In the genomic region with DNA sequence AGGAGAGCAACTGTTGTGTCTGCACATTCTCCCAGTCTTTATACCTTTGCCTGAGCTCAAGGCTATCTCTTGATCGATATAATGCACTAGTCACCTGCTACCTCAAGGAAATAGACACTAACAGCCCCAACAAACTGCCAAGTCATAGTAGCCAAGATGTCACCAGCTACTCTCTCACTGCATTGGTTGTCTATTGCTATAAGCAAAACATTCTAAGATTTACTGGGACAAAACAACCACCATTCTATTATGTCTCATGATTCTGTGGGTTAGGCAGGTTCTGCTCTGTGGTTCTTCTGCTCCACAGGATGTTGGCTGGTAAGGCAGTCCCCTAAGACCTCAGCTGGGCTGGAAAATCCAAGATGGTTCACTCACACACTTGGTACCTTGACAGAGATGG, we compare ENCODE assay signal across 27 cellular contexts. TPM values are rescaled to one million over a fixed set of nuclear protein-coding genes. Genes with fewer than 3 reads are reported as not detected.
DNase-seq lines count a peak whose midpoint lies in the region; ATAC-seq, FAIRE-seq and TF ChIP-seq lines count a peak whose summit lies in the region.
"Had no signal": no experiment of that assay in that cellular context is flagged by ENCODE, and none has a peak within 500 bp of the region (broad histone marks: within the 10 kb centered on the region; RNA-seq: fewer than 3 reads in every experiment).

No MANE protein-coding gene starts in this region.

- in situ Hi-C loops in K562 (cut with MboI), result no loop called here

- H3K27me3 Mint-ChIP-seq in GM23338 (ENCODE audit: insufficient read depth, low read depth, poor library complexity), result peaks cover 6% of the 10 kb centered on the region

- H3K4me3 ChIP-seq in RWPE2 (ENCODE audit: severe bottlenecking), result no peak overlapping the region
- no peak overlapping the region for H3K4me3 ChIP-seq in K562
- H3K4me3 ChIP-seq in suprapubic skin, result no peak overlapping the region
- no peak overlapping the region for H3K4me3 ChIP-seq in GM23338
- H3K4me3 ChIP-seq: gastrocnemius medialis, left ventricle myocardium inferior, Peyer's patch, SJSA1, thyroid gland had no signal

- no peak for TF ChIP-seq RAD21 in K562 (CRISPR knock-in tag; conservative IDR thresholded peaks at IDR 0.05 in 1 of 2, IDR thresholded peaks at IDR 0.05 in 1 of 2)

- peaks cover 16% of the 10 kb centered on the region for H3K9me2 ChIP-seq in GM23338 (ENCODE audit: insufficient read depth)

- intact Hi-C loops in K562 (cut with micrococcal nuclease), result no loop called here

- CTCF ChIA-PET in K562 (lab: Yijun Ruan, JAX; ENCODE audit: low intra/inter-chr PET ratio), result no interaction called here

- H3K9ac ChIP-seq in K562 (ENCODE audit: insufficient read depth in 1 of 2, low read depth in 2 of 2, low read length in 2 of 2), result no peak overlapping the region

- H4K20me1 ChIP-seq in K562 (replicated peaks; ENCODE audit: control insufficient read depth, insufficient read depth, low read length) (no peaks in the 10 kb centered on the region), GM23338 (replicated peaks; ENCODE audit: insufficient read depth) (no peaks in the 10 kb centered on the region)

- FAIRE-seq in K562 (lab: Jason Lieb, UNC), result no peak

- H2AFZ ChIP-seq in K562 (ENCODE audit: low read depth, low read length) (no peak overlapping the region), GM23338 (no peak overlapping the region)

- BruUV-seq in K562 (replicated peaks; lab: Mats Ljungman, UMichigan), result no TSS peak

- peak overlapping the region; percentile 37 to 53 for H3K27ac Mint-ChIP-seq in activated naive CD4-positive, alpha-beta T cell treated with anti-CD3 and anti-CD28 coated beads, Interleukin-2, amount 50 U/mL, for 72 hours
- H3K27ac Mint-ChIP-seq in GM23338, result no peak overlapping the region
- H3K27ac Mint-ChIP-seq: CD8-positive, alpha-beta T cell; natural killer cell treated with Interleukin-12 subunit alpha and Interleukin-12 subunit beta and Interleukin-15 and Interleukin-18, amount 100 ng/mL, for 72 hours had no signal

- TF ChIP-seq EP300 in K562 (IDR thresholded peaks at IDR 0.05; ENCODE audit: low read length) (no peak), suprapubic skin (IDR thresholded peaks at IDR 0.05) (no peak)

- no peak for DNase-seq in activated naive CD4-positive, alpha-beta T cell treated with anti-CD3 and anti-CD28 coated beads, Interleukin-2, amount 50 U/mL, for 72 hours (ENCODE audit: low spot score in 2 of 2)
- DNase-seq in activated naive CD4-positive, alpha-beta T cell (lab: John Stamatoyannopoulos, UW), result no peak
- no peak for DNase-seq in RWPE2 (ENCODE audit: low spot score)
- no peak for DNase-seq in K562 (ENCODE audit: extremely low read depth in 1 of 4, low spot score in 3 of 4)
- DNase-seq in suprapubic skin (ENCODE audit: low spot score in 2 of 2), result no peak
- DNase-seq in GM23338 (ENCODE audit: low spot score), result no peak
- no peak for DNase-seq in hypothalamus (lab: John Stamatoyannopoulos, UW)
- DNase-seq: activated CD4-positive, alpha-beta T cell treated with anti-CD3 and anti-CD28 coated beads, Interleukin-2, amount 50 U/mL, for 4 hours; CD8-positive, alpha-beta T cell; cortex of kidney; DMS 273 treated with DMSO at 0.1 percent for 48 hours; gastrocnemius medialis; H7; Kasumi-1; left ventricle myocardium inferior; midbrain; NCI-H1048; NCI-H187; NCI-H524 treated with DMSO at 0.1 percent for 48 hours; Peyer's patch; right cardiac atrium; stimulated activated CD4-positive, alpha-beta T cell treated with anti-CD3 and anti-CD28 coated beads, Interleukin-4, amount 100 ng/mL, for 1 hour; stimulated activated naive B cell treated with anti-CD40 and anti-IgM and Interleukin-4, amounts not matched to agents 10 μg/mL and 1 μg/mL and 100 μg/mL, for 72 hours; thyroid gland had no signal

- H3K4me3 Mint-ChIP-seq in GM23338, result no peak overlapping the region
- H3K4me3 Mint-ChIP-seq: CD8-positive, alpha-beta T cell; natural killer cell treated with Interleukin-12 subunit alpha and Interleukin-12 subunit beta and Interleukin-15 and Interleukin-18, amount 100 ng/mL, for 72 hours; stimulated activated naive B cell treated with anti-CD40 and anti-IgM and Interleukin-4, amounts not matched to agents 10 μg/mL and 1 μg/mL and 100 μg/mL, for 72 hours had no signal

- no peaks in the 10 kb centered on the region for H3F3A ChIP-seq in GM23338 (replicated peaks; ENCODE audit: low read depth)

- no peaks in the 10 kb centered on the region for H3K4me1 Mint-ChIP-seq in GM23338

- POLR2A ChIA-PET in K562 (lab: Yijun Ruan, JAX), result no interaction called here

- H3K4me2 ChIP-seq in K562 (ENCODE audit: insufficient read depth, low read length), result no peak overlapping the region
- H3K4me2 ChIP-seq in GM23338, result no peak overlapping the region

- TF ChIP-seq CTCF in RWPE2 (IDR thresholded peaks at IDR 0.05; ENCODE audit: poor library complexity, severe bottlenecking) (no peak), K562 (IDR thresholded peaks at IDR 0.05 in 2 of 3, conservative IDR thresholded peaks at IDR 0.05 in 1 of 3; ENCODE audit: insufficient read depth in 2 of 3, low read depth in 1 of 3, low read length in 3 of 3) (no peak), suprapubic skin (IDR thresholded peaks at IDR 0.05) (no peak), GM23338 (conservative IDR thresholded peaks at IDR 0.05; ENCODE audit: low read depth in 2 of 2) (no peak)

- H3K36me3 ChIP-seq in RWPE2 (ENCODE audit: low read depth) (no peaks in the 10 kb centered on the region), K562 (ENCODE audit: control insufficient read depth, insufficient read depth, low read length) (no peaks in the 10 kb centered on the region), suprapubic skin (no peaks in the 10 kb centered on the region), GM23338 (ENCODE audit: insufficient read depth) (no peaks in the 10 kb centered on the region)
- H3K36me3 ChIP-seq: gastrocnemius medialis, left ventricle myocardium inferior, Peyer's patch, SJSA1, thyroid gland had no signal

- peaks cover 10 to 41% of the 10 kb centered on the region in 2 donors for H3K36me3 Mint-ChIP-seq in activated naive CD4-positive, alpha-beta T cell treated with anti-CD3 and anti-CD28 coated beads, Interleukin-2, amount 50 U/mL, for 72 hours
- no peaks in the 10 kb centered on the region for H3K36me3 Mint-ChIP-seq in GM23338 (ENCODE audit: low read depth)
- H3K36me3 Mint-ChIP-seq: CD8-positive, alpha-beta T cell; natural killer cell treated with Interleukin-12 subunit alpha and Interleukin-12 subunit beta and Interleukin-15 and Interleukin-18, amount 100 ng/mL, for 72 hours had no signal

- H3K27ac ChIP-seq in RWPE2 (ENCODE audit: poor library complexity, severe bottlenecking), result peak overlapping the region; percentile 75
- no peak overlapping the region for H3K27ac ChIP-seq in K562 (ENCODE audit: extremely low read depth, low read depth, low read length)
- H3K27ac ChIP-seq in suprapubic skin, result peak overlapping the region; percentile 31
- no peak overlapping the region for H3K27ac ChIP-seq in GM23338 (ENCODE audit: low read depth)
- H3K27ac ChIP-seq: left ventricle myocardium inferior, Peyer's patch, thyroid gland had no signal

- H3K4me1 ChIP-seq in RWPE2 (ENCODE audit: insufficient read depth, poor library complexity, severe bottlenecking) (peaks cover 27% of the 10 kb centered on the region), K562 (replicated peaks in 1 of 2; ENCODE audit: control insufficient read depth in 2 of 2, insufficient read depth in 2 of 2, low read length in 2 of 2) (peaks cover 0 to 3% of the 10 kb centered on the region in 2 experiments; a peak in 1 of 5 replicates), suprapubic skin (peaks cover 4% of the 10 kb centered on the region), GM23338 (ENCODE audit: insufficient read depth) (no peaks in the 10 kb centered on the region)
- H3K4me1 ChIP-seq: Peyer's patch had no signal

- H3K79me2 ChIP-seq in K562 (ENCODE audit: control insufficient read depth, insufficient read depth, low read length) (no peaks in the 10 kb centered on the region), GM23338 (replicated peaks; ENCODE audit: insufficient read depth) (no peaks in the 10 kb centered on the region)

- 0% methylated on average over 1 of the region's 1 CpG for WGBS in K562 (ENCODE audit: insufficient coverage, low coverage, missing lambda C conversion rate)
- 94% methylated on average over 1 of the region's 1 CpG for WGBS in suprapubic skin

- H3K27me3 ChIP-seq in RWPE2 (ENCODE audit: insufficient read depth, poor library complexity, severe bottlenecking), result no peaks in the 10 kb centered on the region
- no peaks in the 10 kb centered on the region for H3K27me3 ChIP-seq in K562 (ENCODE audit: control insufficient read depth in 2 of 2, insufficient read depth in 2 of 2, low read length in 2 of 2)
- H3K27me3 ChIP-seq in suprapubic skin, result no peaks in the 10 kb centered on the region
- H3K27me3 ChIP-seq in GM23338 (ENCODE audit: insufficient read depth), result no peaks in the 10 kb centered on the region
- H3K27me3 ChIP-seq: gastrocnemius medialis, Peyer's patch, SJSA1, thyroid gland had no signal

- peaks cover 16 to 35% of the 10 kb centered on the region in 2 donors for H3K9me3 Mint-ChIP-seq in activated naive CD4-positive, alpha-beta T cell treated with anti-CD3 and anti-CD28 coated beads, Interleukin-2, amount 50 U/mL, for 72 hours
- H3K9me3 Mint-ChIP-seq in GM23338, result peaks cover 16% of the 10 kb centered on the region; the same call in 2 of the 3 replicates

- ATAC-seq in activated naive CD4-positive, alpha-beta T cell treated with anti-CD3 and anti-CD28 coated beads, Interleukin-2, amount 50 U/mL, for 72 hours, result peak; percentile 68 to 74
- ATAC-seq in RWPE2 (ENCODE audit: low read depth), result no peak
- no peak for ATAC-seq in K562
- no peak for ATAC-seq in GM23338
- ATAC-seq: CD8-positive, alpha-beta T cell; gastrocnemius medialis; stimulated activated naive B cell treated with anti-CD40 and anti-IgM and Interleukin-4, amounts not matched to agents 10 μg/mL and 1 μg/mL and 100 μg/mL, for 72 hours had no signal

- peaks cover 2% of the 10 kb centered on the region for H3K9me3 ChIP-seq in RWPE2 (ENCODE audit: severe bottlenecking)
- H3K9me3 ChIP-seq in K562 (replicated peaks; ENCODE audit: control insufficient read depth, insufficient read depth, low read depth, low read length), result no peaks in the 10 kb centered on the region
- no peaks in the 10 kb centered on the region for H3K9me3 ChIP-seq in suprapubic skin
- H3K9me3 ChIP-seq: gastrocnemius medialis, left ventricle myocardium inferior, Peyer's patch, SJSA1, thyroid gland had no signal

- TF ChIP-seq POLR2A in K562 (conservative IDR thresholded peaks at IDR 0.05) (no peak), suprapubic skin (IDR thresholded peaks at IDR 0.05) (no peak)

- H3K9me1 ChIP-seq in K562 (ENCODE audit: control insufficient read depth, insufficient read depth, low read length), result no peaks in the 10 kb centered on the region

RNA-seq across cellular contexts. Expression of gene MLPH, which starts 28.5 kb away (rescaled TPM):
- total RNA-seq in activated naive CD4-positive, alpha-beta T cell treated with anti-CD3 and anti-CD28 coated beads, Interleukin-2, amount 50 U/mL, for 72 hours, result not detected
- not detected in 2 replicates for total RNA-seq in K562 (2011; cell fraction: chromatin; rRNA removed; ENCODE audit: low replicate concordance)
- not detected in 2 replicates for total RNA-seq in K562 (2011; cell fraction: nucleolus; rRNA removed)
- not detected in 2 replicates for total RNA-seq in K562 (2011; cell fraction: nucleoplasm; rRNA removed)
- total RNA-seq in K562 (2014; rRNA removed) (not detected in 2 replicates), K562 (2014; rRNA removed; fragmentation: Illumina TruSeq; extraction: Trizol) (not detected in 2 replicates), K562 (2015; rRNA removed; fragmentation: Illumina TruSeq; extraction: Trizol) (not detected in 2 replicates), K562 (2021) (0.22 and 0.65 TPM in 2 replicates), suprapubic skin (10 to 100 TPM in 3 of 4 donors, 1 to 10 TPM in 1; 8.8 to 41.1 (median 24.4) TPM)
- polyA plus RNA-seq in K562 (2011; rRNA removed) (not detected in 2 replicates), K562 (2014; fragmentation: Illumina TruSeq; extraction: Trizol) (not detected in 2 replicates), K562 (2014; fragmentation: Nextera tagmentation; extraction: Ambion mirVana) (not detected), K562 (2014; rRNA removed) (not detected in 2 replicates), GM23338 (2016; fragmentation: Nextera tagmentation; extraction: Ambion mirVana) (13.6 and 14.7 TPM in 2 replicates)
- polyA plus RNA-seq in K562 (2011; cell fraction: cytosol; rRNA removed), result not detected in 2 replicates
- 0.24 TPM in 1 of 2 replicates, not detected in the other for polyA plus RNA-seq in K562 (2011; cell fraction: nucleus; rRNA removed)
- polyA plus RNA-seq in K562 (2012), result 0.12 and 0.25 TPM in 2 replicates
- not detected in 2 replicates for polyA minus RNA-seq in K562 (2011; rRNA and poly(A)+ RNA removed)
- polyA minus RNA-seq in K562 (2011; cell fraction: cytosol; rRNA and poly(A)+ RNA removed), result not detected in 2 replicates
- polyA minus RNA-seq in K562 (2011; cell fraction: nucleus; rRNA and poly(A)+ RNA removed), result not detected in 2 replicates
- 15.7 and 16.5 TPM in 2 replicates for total RNA-seq in GM23338 (2014; rRNA removed; shearing (Covaris generic))
- total RNA-seq: CD8-positive, alpha-beta T cell; natural killer cell treated with Interleukin-12 subunit alpha and Interleukin-12 subunit beta and Interleukin-15 and Interleukin-18, amount 100 ng/mL, for 72 hours; T-helper 1 cell treated with Interleukin-12 subunit alpha and Interleukin-12 subunit beta and Interleukin-4 antibody, amounts not matched to agents 30 ng/mL and 1 ng/mL, for 36 hours had no signal

RNA-seq across cellular contexts. Expression of gene COL6A3, which starts 44.6 kb away (rescaled TPM):
- 10 to 100 TPM; 13.6 to 31.6 TPM for total RNA-seq in activated naive CD4-positive, alpha-beta T cell treated with anti-CD3 and anti-CD28 coated beads, Interleukin-2, amount 50 U/mL, for 72 hours
- 2.5 and 3.2 TPM in 2 replicates for total RNA-seq in K562 (2011; cell fraction: chromatin; rRNA removed; ENCODE audit: low replicate concordance)
- total RNA-seq in K562 (2011; cell fraction: nucleolus; rRNA removed), result 1.7 TPM in 2 replicates
- 2.5 and 3.6 TPM in 2 replicates for total RNA-seq in K562 (2011; cell fraction: nucleoplasm; rRNA removed)
- total RNA-seq in K562 (2014; rRNA removed), result 1.5 and 2.1 TPM in 2 replicates
- total RNA-seq in K562 (2014; rRNA removed; fragmentation: Illumina TruSeq; extraction: Trizol), result 1.6 TPM in 2 replicates
- total RNA-seq in K562 (2015; rRNA removed; fragmentation: Illumina TruSeq; extraction: Trizol), result 2.0 and 2.5 TPM in 2 replicates
- 4.1 and 4.3 TPM in 2 replicates for total RNA-seq in K562 (2021)
- polyA plus RNA-seq in K562 (2011; rRNA removed), result 0.07 and 0.11 TPM in 2 replicates
- 0.07 and 0.12 TPM in 2 replicates for polyA plus RNA-seq in K562 (2011; cell fraction: cytosol; rRNA removed)
- 0.37 and 0.55 TPM in 2 replicates for polyA plus RNA-seq in K562 (2011; cell fraction: nucleus; rRNA removed)
- 3.4 and 61.3 TPM in 2 replicates for polyA plus RNA-seq in K562 (2012)
- 2.7 and 2.9 TPM in 2 replicates for polyA plus RNA-seq in K562 (2014; fragmentation: Illumina TruSeq; extraction: Trizol)
- under 1 TPM; 0.39 to 0.48 TPM for polyA plus RNA-seq in K562 (2014; fragmentation: Nextera tagmentation; extraction: Ambion mirVana)
- polyA plus RNA-seq in K562 (2014; rRNA removed), result 1.1 and 2.7 TPM in 2 replicates
- 0.18 and 0.60 TPM in 2 replicates for polyA minus RNA-seq in K562 (2011; rRNA and poly(A)+ RNA removed)
- polyA minus RNA-seq in K562 (2011; cell fraction: cytosol; rRNA and poly(A)+ RNA removed), result 0.91 and 1.4 TPM in 2 replicates
- polyA minus RNA-seq in K562 (2011; cell fraction: nucleus; rRNA and poly(A)+ RNA removed), result 0.13 and 0.56 TPM in 2 replicates
- total RNA-seq in suprapubic skin, result 10 to 100 TPM; 50.1 to 79.2 (median 66.3) TPM
- total RNA-seq in GM23338 (2014; rRNA removed; shearing (Covaris generic)), result 7.3 and 8.7 TPM in 2 replicates
- 1.2 TPM in 2 replicates for polyA plus RNA-seq in GM23338 (2016; fragmentation: Nextera tagmentation; extraction: Ambion mirVana)

Comparison
In these comparisons a context has a peak if more than half of its experiments do, and no peak if none do; other contexts are left out.
1. ATAC-seq: peak in activated naive CD4-positive, alpha-beta T cell treated with anti-CD3 and anti-CD28 coated beads, Interleukin-2, amount 50 U/mL, for 72 hours (2 of 2); none in RWPE2 (single experiment), K562 (single experiment) and GM23338 (single experiment).
2. H3K27ac ChIP-seq: peak in RWPE2 (single experiment) and suprapubic skin (single experiment); none in K562 (single experiment) and GM23338 (single experiment).
3. RNA of gene MLPH, which starts 28.5 kb away (total RNA-seq): 8.8 to 41.1 TPM in suprapubic skin and 15.7 to 16.5 TPM in GM23338; not detected in activated naive CD4-positive, alpha-beta T cell treated with anti-CD3 and anti-CD28 coated beads, Interleukin-2, amount 50 U/mL, for 72 hours and 0.22 to 0.65 TPM in K562; every median in the first group is over 4 times any median in the second.